In genomic region chr7:20021834-20022233, GRCh38 we compare ENCODE assay signal across 11 cellular contexts.
DNase-seq lines count a peak whose midpoint lies in the region; ATAC-seq and TF ChIP-seq lines count a peak whose summit lies in the region.
"Had no signal": no experiment of that assay in that cellular context is flagged by ENCODE, and none has a peak within 500 bp of the region (broad histone marks: within the 10 kb centered on the region; RNA-seq: fewer than 3 reads in every experiment).

No MANE protein-coding gene starts in this region.

- no peak for TF ChIP-seq CTCF in NB4 (IDR thresholded peaks at IDR 0.05; ENCODE audit: low read depth, low read length)
- no peak for TF ChIP-seq CTCF in HFFc6 (IDR thresholded peaks at IDR 0.05)

- peaks cover 44% of the 10 kb centered on the region for H3K9me3 Mint-ChIP-seq in HFFc6

- TF ChIP-seq POLR2A in NB4 (IDR thresholded peaks at IDR 0.05; ENCODE audit: extremely low read depth, insufficient read length), result no peak

- H3K36me3 Mint-ChIP-seq in HFFc6 (ENCODE audit: low read depth), result no peaks in the 10 kb centered on the region

- no peaks in the 10 kb centered on the region for H3K4me1 Mint-ChIP-seq in HFFc6 (ENCODE audit: low read depth)

- H3K4me3 ChIP-seq in NB4 (ENCODE audit: low read depth, low read length), result no peak overlapping the region
- H3K4me3 ChIP-seq: colonic mucosa had no signal

- H3K27me3 Mint-ChIP-seq in HFFc6 (ENCODE audit: insufficient read depth), result no peaks in the 10 kb centered on the region; the same call in 1 of the 2 replicates

- no peak overlapping the region for H3K4me3 Mint-ChIP-seq in HFFc6

- ATAC-seq in GM19438 (IDR thresholded peaks at IDR 0.05; ENCODE audit: low read depth, unreplicated experiment) (peak; percentile 68), HG02943 (IDR thresholded peaks at IDR 0.05; ENCODE audit: low read depth, unreplicated experiment) (peak; percentile 93)

- DNase-seq in AG08395 (ENCODE audit: low spot score), result peak; percentile 8
- peak; percentile 33 for DNase-seq in NB4 (ENCODE audit: low read depth)
- DNase-seq in SHP77 treated with DMSO at 0.1 percent for 48 hours (lab: John Stamatoyannopoulos, UW), result no peak
- no peak for DNase-seq in HFFc6
- no peak for DNase-seq in stimulated activated CD4-positive, alpha-beta T cell treated with anti-CD3 and anti-CD28 coated beads, Interleukin-4, amount 100 ng/mL, for 24 hours
- no peak for DNase-seq in HPDE6-E6E7 (ENCODE audit: extremely low spot score)
- DNase-seq: activated CD8-positive, alpha-beta memory T cell treated with anti-CD3 and anti-CD28 coated beads, Interleukin-2, amount 50 U/mL, for 48 hours; colonic mucosa; occipital lobe had no signal

- H3K27ac Mint-ChIP-seq in HFFc6, result no peak overlapping the region

Comparison
In these comparisons a context has a peak if more than half of its experiments do, and no peak if none do; other contexts are left out.
1. DNase-seq: peak in AG08395 (single experiment) and NB4 (single experiment); none in SHP77 treated with DMSO at 0.1 percent for 48 hours (single experiment), HFFc6 (single experiment), stimulated activated CD4-positive, alpha-beta T cell treated with anti-CD3 and anti-CD28 coated beads, Interleukin-4, amount 100 ng/mL, for 24 hours (single experiment) and HPDE6-E6E7 (single experiment).